In genomic region chr10:46377022-46377421, GRCh38 we compare ENCODE assay signal across 5 cellular contexts. TPM values are rescaled to one million over a fixed set of nuclear protein-coding genes. Genes with fewer than 3 reads are reported as not detected.
"Had no signal": no experiment of that assay in that cellular context is flagged by ENCODE, and none has a peak within 500 bp of the region (broad histone marks: within the 10 kb centered on the region; RNA-seq: fewer than 3 reads in every experiment).

No MANE protein-coding gene starts in this region.

RNA-seq across cellular contexts. Expression of gene ANXA8L1, which starts 1.4 kb away (rescaled TPM):
- total RNA-seq: activated naive CD4-positive, alpha-beta T cell treated with anti-CD3 and anti-CD28 coated beads, Interleukin-2, amount 50 U/mL, for 72 hours; dermis blood vessel endothelial cell; fibroblast of lung; T-cell; WTC11 had no signal
